Comparison of ENCODE assay signal across 8 cellular contexts in the genomic region with DNA sequence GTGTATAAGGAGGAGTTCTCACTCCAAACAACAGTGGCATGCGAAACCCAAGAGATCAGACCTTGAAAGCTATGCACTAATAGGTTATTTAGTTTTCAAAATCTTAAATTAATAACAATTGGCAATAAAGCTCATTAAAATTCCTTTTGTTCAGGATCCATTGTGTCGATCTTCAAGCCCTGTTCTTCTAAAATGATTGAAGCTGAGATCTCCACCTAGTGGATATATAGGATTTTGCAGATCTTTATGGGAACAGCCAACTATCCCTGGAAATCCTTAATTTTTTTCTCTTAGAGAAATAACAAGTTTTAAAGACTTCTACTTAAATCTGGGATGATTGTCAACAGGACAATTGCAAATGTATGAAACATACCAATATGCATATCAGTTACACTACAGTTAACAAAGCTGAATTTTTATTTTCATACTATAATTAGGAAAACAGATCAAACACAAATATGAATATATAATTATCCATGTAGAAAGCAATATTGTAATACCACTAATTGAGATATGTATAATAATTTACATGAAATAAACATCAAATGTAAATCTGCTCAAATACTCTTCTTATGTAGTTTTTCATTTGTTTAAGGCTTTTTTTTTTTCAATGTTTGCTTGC. TPM values are rescaled to one million over a fixed set of nuclear protein-coding genes. Genes with fewer than 3 reads are reported as not detected.
DNase-seq lines count a peak whose midpoint lies in the region; ATAC-seq and TF ChIP-seq lines count a peak whose summit lies in the region.

No MANE protein-coding gene starts in this region.

- H3K4me3 ChIP-seq in adipocyte (ENCODE audit: low read length) (no peak overlapping the region), upper lobe of right lung (no peak overlapping the region)

- peak; percentile 59 for DNase-seq in AG08396 (ENCODE audit: low spot score)
- peak; percentile 50 for DNase-seq in GM20000 (ENCODE audit: low spot score)
- DNase-seq in NCI-H1694 (lab: John Stamatoyannopoulos, UW): peak; percentile 62
- DNase-seq in adipocyte (ENCODE audit: low read depth): peak; percentile 79
- DNase-seq in hepatic stellate cell (ENCODE audit: low spot score): peak; percentile 36
- no peak for DNase-seq in upper lobe of right lung
- DNase-seq in activated effector memory CD4-positive, alpha-beta T cell treated with Interleukin-2 at 50 U/mL for 16 hours: no peak

- TF ChIP-seq CTCF in GM20000 (IDR thresholded peaks at IDR 0.05; ENCODE audit: extremely low read depth, missing control alignments) (peak; percentile 17), upper lobe of right lung (IDR thresholded peaks at IDR 0.05) (peak; percentile 67)

- intact Hi-C loops in upper lobe of right lung (cut with DNase I): no loop called here

- H3K9ac ChIP-seq in adipocyte (ENCODE audit: low read length): no peak overlapping the region

- H3K4me1 ChIP-seq in adipocyte (ENCODE audit: control insufficient read depth, insufficient read depth, low read length) (peaks cover 26% of the 10 kb centered on the region), upper lobe of right lung (no peaks in the 10 kb centered on the region)

- no peaks in the 10 kb centered on the region for H3K36me3 ChIP-seq in adipocyte (ENCODE audit: control insufficient read depth, insufficient read depth, low read length, severe bottlenecking)
- no peaks in the 10 kb centered on the region for H3K36me3 ChIP-seq in upper lobe of right lung

- H3K27ac ChIP-seq in upper lobe of right lung: no peak overlapping the region

- H3K9me3 ChIP-seq in adipocyte (ENCODE audit: control insufficient read depth, low read length) (no peaks in the 10 kb centered on the region), upper lobe of right lung (no peaks in the 10 kb centered on the region)

- ATAC-seq in upper lobe of right lung (peak; percentile 42), esophagus mucosa (no peak)

- H3K27me3 ChIP-seq in adipocyte (replicated peaks; ENCODE audit: control insufficient read depth, insufficient read depth, low read length) (no peaks in the 10 kb centered on the region), upper lobe of right lung (no peaks in the 10 kb centered on the region)

RNA-seq across cellular contexts. Expression of a gene that starts 43.3 kb away (rescaled TPM):
- total RNA-seq in upper lobe of right lung (not detected), esophagus mucosa (not detected)

Comparison
In these comparisons a context has a peak if more than half of its experiments do, and no peak if none do; other contexts are left out.
1. DNase-seq: peak in AG08396 (single experiment), GM20000 (single experiment), NCI-H1694 (single experiment), adipocyte (single experiment) and hepatic stellate cell (single experiment); none in upper lobe of right lung (single experiment) and activated effector memory CD4-positive, alpha-beta T cell treated with Interleukin-2 at 50 U/mL for 16 hours (single experiment).